8 cellular contexts compared by ENCODE assay signal in the genomic region with DNA sequence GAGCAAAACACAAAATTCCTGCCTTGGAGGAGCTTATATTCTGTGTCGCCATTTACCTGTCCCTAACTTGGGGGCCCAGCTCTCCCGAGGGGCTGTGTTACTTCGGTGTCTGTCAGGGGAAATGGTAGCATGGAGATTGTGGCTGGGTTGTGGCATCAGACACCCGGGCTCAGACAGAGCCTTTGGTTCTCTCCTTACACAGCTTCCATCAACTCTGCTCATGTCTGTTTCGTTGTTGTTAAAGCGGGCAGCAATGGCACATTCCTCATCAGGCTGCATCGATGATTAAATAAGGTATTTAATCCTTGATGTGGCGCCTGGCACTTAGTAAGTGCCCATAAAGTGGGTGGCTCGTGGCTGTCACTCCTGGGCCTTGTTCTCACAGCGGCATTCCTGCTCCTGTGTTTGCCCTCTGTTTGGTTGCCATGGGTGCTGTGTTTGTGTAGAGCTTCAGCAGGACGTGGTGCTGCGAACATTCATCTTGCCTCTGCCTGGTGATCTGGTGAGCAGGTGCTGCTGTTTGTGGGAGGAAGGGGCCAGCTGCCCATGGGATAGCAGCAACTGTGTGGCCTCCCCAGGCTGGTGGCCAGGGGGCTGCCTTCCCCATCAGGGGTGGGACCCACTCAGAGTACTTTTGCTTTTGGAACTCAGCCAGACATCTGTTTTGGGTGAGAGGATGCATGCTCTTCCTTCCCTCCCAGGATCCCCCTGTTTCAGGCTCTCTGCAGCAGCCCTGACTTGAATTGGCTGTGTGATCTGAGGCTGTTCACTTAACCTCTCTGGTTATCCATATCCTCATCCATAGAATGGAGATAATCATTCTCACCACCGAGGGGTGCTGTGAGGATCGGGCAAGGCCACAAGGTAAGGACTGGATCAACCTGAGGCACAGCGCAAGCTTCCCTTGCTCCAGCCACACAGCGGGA.
A peak's percentile ranks its signal among the peaks of the same experiment; 100 is the strongest.
DNase-seq lines count a peak whose midpoint lies in the region; ATAC-seq, FAIRE-seq and TF ChIP-seq lines count a peak whose summit lies in the region.

No MANE protein-coding gene starts in this region.

- 69 to 73% methylated on average over 16 of the region's 16 CpGs for WGBS in pancreas, 2 donors

- H3K4me3 ChIP-seq in fibroblast of lung (replicated peaks in 1 of 4; ENCODE audit: control extremely low read depth in 1 of 4, insufficient read depth in 1 of 4, low read depth in 3 of 4, low read length in 4 of 4) (no peak overlapping the region), pancreas (no peak overlapping the region)

- peak; percentile 61 to 75 (median 64) for ATAC-seq in pancreas
- ATAC-seq in HG03280 (IDR thresholded peaks at IDR 0.05; ENCODE audit: unreplicated experiment), result no peak
- ATAC-seq in GM19463 (IDR thresholded peaks at IDR 0.05; ENCODE audit: unreplicated experiment), result no peak
- no peak for ATAC-seq in GM19467 (IDR thresholded peaks at IDR 0.05; ENCODE audit: unreplicated experiment)

- H3K4me2 ChIP-seq in fibroblast of lung (ENCODE audit: extremely low read depth, insufficient read depth, low read length), result no peak overlapping the region

- H3K27me3 ChIP-seq in fibroblast of lung (ENCODE audit: control insufficient read depth, insufficient read depth, low read length) (no peaks in the 10 kb centered on the region), pancreas (no peaks in the 10 kb centered on the region)

- H3K4me1 ChIP-seq in fibroblast of lung (ENCODE audit: control insufficient read depth, extremely low read depth, insufficient read depth, low read length) (no peaks in the 10 kb centered on the region), pancreas (peaks cover 9 to 22% (median 10%) of the 10 kb centered on the region in 3 donors)

- intact Hi-C loops in pancreas (cut with DNase I), result loop anchor here in 1 of 3 donors (10.0 kb wide), 1 partner anchor 107 kb away; no protein-coding TSS in a partner anchor

- no peak for FAIRE-seq in pancreas (lab: Jason Lieb, UNC)

- no peaks in the 10 kb centered on the region for H4K20me1 ChIP-seq in fibroblast of lung (ENCODE audit: control insufficient read depth, extremely low read depth, insufficient read depth, low read length)

- no peaks in the 10 kb centered on the region for H3K36me3 ChIP-seq in fibroblast of lung (ENCODE audit: control insufficient read depth, insufficient read depth, low read length)
- H3K36me3 ChIP-seq in pancreas, result no peaks in the 10 kb centered on the region

- H2AFZ ChIP-seq in fibroblast of lung (ENCODE audit: low read length), result no peak overlapping the region

- H3K9me3 ChIP-seq in fibroblast of lung (ENCODE audit: control insufficient read depth, insufficient read depth, low read depth, low read length) (no peaks in the 10 kb centered on the region), pancreas (no peaks in the 10 kb centered on the region)

- H3K9ac ChIP-seq in fibroblast of lung (ENCODE audit: insufficient read depth, low read length), result no peak overlapping the region

- H3K27ac ChIP-seq in fibroblast of lung (ENCODE audit: insufficient read depth, low read length) (no peak overlapping the region), pancreas (peak overlapping the region in 1 of 4 donors; percentile 62)

- no peak for TF ChIP-seq CTCF in fibroblast of lung (conservative IDR thresholded peaks at IDR 0.05 in 1 of 2, IDR thresholded peaks at IDR 0.05 in 1 of 2; ENCODE audit: low read depth in 1 of 2, low read length in 2 of 2)
- TF ChIP-seq CTCF in pancreas (IDR thresholded peaks at IDR 0.05), result no peak

- no peaks in the 10 kb centered on the region for H3K79me2 ChIP-seq in fibroblast of lung (ENCODE audit: control insufficient read depth, insufficient read depth, low read length)

- DNase-seq in EH (ENCODE audit: low read depth), result peak; percentile 51
- peak; percentile 83 for DNase-seq in NCI-H510A (lab: John Stamatoyannopoulos, UW)
- peak; percentile 36 to 67 for DNase-seq in fibroblast of lung (ENCODE audit: low read depth in 2 of 2)
- DNase-seq in pancreas, result peak in 5 of 6 donors; percentile 25 to 68 (median 33)
- DNase-seq in SKM-1 treated with dmso at 0.1 percent for 144 hours (lab: John Stamatoyannopoulos, UW; ENCODE audit: unreplicated experiment), result no peak

Comparison
In these comparisons a context has a peak if more than half of its experiments do, and no peak if none do; other contexts are left out.
1. ATAC-seq: peak in pancreas (4 of 4); none in HG03280 (single experiment), GM19463 (single experiment) and GM19467 (single experiment).